Comparison of ENCODE assay signal across 8 cellular contexts in genomic region chr16:21513337-21513741, GRCh38.
DNase-seq lines count a peak whose midpoint lies in the region; ATAC-seq and TF ChIP-seq lines count a peak whose summit lies in the region.
"Not testable (repeated sequence)": the region's sequence is repeated elsewhere in the genome, so short reads cannot be mapped to it uniquely, and the experiment has no call there.

No MANE protein-coding gene starts in this region.

- peak overlapping the region; percentile 31 for H3K4me3 ChIP-seq in AG10803 (ENCODE audit: low read length)
- H3K4me3 ChIP-seq in GM23248, right atrium auricular region: not testable (repeated sequence)
- peak overlapping the region; percentile 7 for H3K4me3 ChIP-seq in OCI-LY7 (ENCODE audit: low read depth, low read length, poor library complexity, severe bottlenecking)

- peak; percentile 12 for DNase-seq in AG10803 (ENCODE audit: low read depth)
- DNase-seq in GM23248: peak; percentile 58
- DNase-seq in OCI-LY7 (ENCODE audit: low spot score); right atrium auricular region (ENCODE audit: low spot score): not testable (repeated sequence)
- DNase-seq in cerebellar nuclear complex (lab: John Stamatoyannopoulos, UW): peak; percentile 41 to 63
- peak; percentile 12 for DNase-seq in nephron progenitor cell

- H4K20me1 ChIP-seq in GM23248 (ENCODE audit: insufficient read depth): peaks cover 24% of the 10 kb centered on the region; the same call in 1 of the 2 replicates
- peaks cover 27% of the 10 kb centered on the region for H4K20me1 ChIP-seq in OCI-LY7 (ENCODE audit: insufficient read depth, low read length)

- H3K4me2 ChIP-seq in GM23248 (ENCODE audit: unreplicated experiment): peak overlapping the region; percentile 11
- peak overlapping the region; percentile 67 for H3K4me2 ChIP-seq in OCI-LY7 (ENCODE audit: low read length)

- not testable (repeated sequence) for H3K9me3 Mint-ChIP-seq in activated T-helper 17 cell treated with anti-CD3 and anti-CD28 coated beads, Interleukin-2, amount 50 U/mL, for 72 hours; nephron progenitor cell; stimulated activated memory B cell treated with anti-CD40 and anti-IgM and Interleukin-4, amounts not matched to agents 10 μg/mL and 1 μg/mL and 100 μg/mL, for 72 hours

- POLR2A ChIA-PET in OCI-LY7 (lab: Charles Lee): not testable (repeated sequence)

- in situ Hi-C loops in GM23248 (cut with MboI): not testable (repeated sequence)

- not testable (repeated sequence) for H3K9me3 ChIP-seq in GM23248 (ENCODE audit: low read depth); OCI-LY7 (ENCODE audit: low read length); right atrium auricular region

- not testable (repeated sequence) for ATAC-seq in activated T-helper 17 cell treated with anti-CD3 and anti-CD28 coated beads, Interleukin-2, amount 50 U/mL, for 72 hours (replicated peaks); stimulated activated memory B cell treated with anti-CD40 and anti-IgM and Interleukin-4, amounts not matched to agents 10 μg/mL and 1 μg/mL and 100 μg/mL, for 72 hours

- not testable (repeated sequence) for H3K27me3 Mint-ChIP-seq in activated T-helper 17 cell treated with anti-CD3 and anti-CD28 coated beads, Interleukin-2, amount 50 U/mL, for 72 hours; nephron progenitor cell (ENCODE audit: low read depth, poor library complexity); stimulated activated memory B cell treated with anti-CD40 and anti-IgM and Interleukin-4, amounts not matched to agents 10 μg/mL and 1 μg/mL and 100 μg/mL, for 72 hours

- peaks cover 57% of the 10 kb centered on the region for H3K4me1 ChIP-seq in GM23248 (ENCODE audit: insufficient read depth)
- H3K4me1 ChIP-seq in OCI-LY7 (ENCODE audit: insufficient read depth, low read length, poor library complexity, severe bottlenecking): peaks cover 84% of the 10 kb centered on the region
- peaks cover 0 to 77% of the 10 kb centered on the region in 2 donors for H3K4me1 ChIP-seq in right atrium auricular region

- H3K9ac ChIP-seq in GM23248: peak overlapping the region; percentile 12; the same call in 1 of the 2 replicates

- intact Hi-C loops in OCI-LY7 (cut with micrococcal nuclease; ENCODE audit: unreplicated experiment): not testable (repeated sequence)

- H2AFZ ChIP-seq in GM23248; OCI-LY7 (ENCODE audit: low read length): not testable (repeated sequence)

- H3K27ac ChIP-seq in GM23248: peak overlapping the region; percentile 16; the same call in 1 of the 2 replicates
- not testable (repeated sequence) for H3K27ac ChIP-seq in OCI-LY7 (ENCODE audit: low read depth, low read length, poor library complexity, severe bottlenecking)
- H3K27ac ChIP-seq in right atrium auricular region: peak overlapping the region; percentile 83 to 88

- peaks cover 96% of the 10 kb centered on the region for H3K36me3 Mint-ChIP-seq in activated T-helper 17 cell treated with anti-CD3 and anti-CD28 coated beads, Interleukin-2, amount 50 U/mL, for 72 hours (ENCODE audit: low read depth)
- H3K36me3 Mint-ChIP-seq in nephron progenitor cell (ENCODE audit: low read depth): not testable (repeated sequence)
- H3K36me3 Mint-ChIP-seq in stimulated activated memory B cell treated with anti-CD40 and anti-IgM and Interleukin-4, amounts not matched to agents 10 μg/mL and 1 μg/mL and 100 μg/mL, for 72 hours: peaks cover 57% of the 10 kb centered on the region

- peaks cover 18% of the 10 kb centered on the region for H3F3A ChIP-seq in GM23248 (ENCODE audit: insufficient read depth)

- 23% methylated on average over 9 of the region's 9 CpGs for WGBS in GM23248 (ENCODE audit: low coverage in 1 of 2, low lambda C conversion rate in 2 of 2, missing lambda C conversion rate in 2 of 2), 2 experiments

- H3K79me2 ChIP-seq in GM23248 (ENCODE audit: insufficient read depth): peaks cover 98% of the 10 kb centered on the region
- H3K79me2 ChIP-seq in OCI-LY7 (ENCODE audit: insufficient read depth, low read depth, low read length): peaks cover 91% of the 10 kb centered on the region

- not testable (repeated sequence) for H3K36me3 ChIP-seq in GM23248 (ENCODE audit: low read depth); right atrium auricular region
- peaks cover 78% of the 10 kb centered on the region for H3K36me3 ChIP-seq in OCI-LY7 (ENCODE audit: insufficient read depth, low read length)

- TF ChIP-seq CTCF in AG10803 (conservative IDR thresholded peaks at IDR 0.05; ENCODE audit: low read length); OCI-LY7 (conservative IDR thresholded peaks at IDR 0.05; ENCODE audit: low read length); right atrium auricular region (IDR thresholded peaks at IDR 0.05); nephron progenitor cell (IDR thresholded peaks at IDR 0.05): not testable (repeated sequence)

- H3K27me3 ChIP-seq in GM23248 (replicated peaks; ENCODE audit: insufficient read depth); right atrium auricular region: not testable (repeated sequence)

- peaks cover 55% of the 10 kb centered on the region for H3K4me1 Mint-ChIP-seq in activated T-helper 17 cell treated with anti-CD3 and anti-CD28 coated beads, Interleukin-2, amount 50 U/mL, for 72 hours
- peaks cover 90% of the 10 kb centered on the region for H3K4me1 Mint-ChIP-seq in nephron progenitor cell
- peaks cover 98% of the 10 kb centered on the region for H3K4me1 Mint-ChIP-seq in stimulated activated memory B cell treated with anti-CD40 and anti-IgM and Interleukin-4, amounts not matched to agents 10 μg/mL and 1 μg/mL and 100 μg/mL, for 72 hours

- H3K27ac Mint-ChIP-seq in activated T-helper 17 cell treated with anti-CD3 and anti-CD28 coated beads, Interleukin-2, amount 50 U/mL, for 72 hours: peak overlapping the region; percentile 80
- H3K27ac Mint-ChIP-seq in nephron progenitor cell: peak overlapping the region; percentile 48
- peak overlapping the region; percentile 93 for H3K27ac Mint-ChIP-seq in stimulated activated memory B cell treated with anti-CD40 and anti-IgM and Interleukin-4, amounts not matched to agents 10 μg/mL and 1 μg/mL and 100 μg/mL, for 72 hours

- CTCF ChIA-PET in OCI-LY7 (lab: Charles Lee; ENCODE audit: unreplicated experiment): not testable (repeated sequence)

- peak overlapping the region; percentile 97 for H3K4me3 Mint-ChIP-seq in activated T-helper 17 cell treated with anti-CD3 and anti-CD28 coated beads, Interleukin-2, amount 50 U/mL, for 72 hours
- H3K4me3 Mint-ChIP-seq in nephron progenitor cell: not testable (repeated sequence)
- H3K4me3 Mint-ChIP-seq in stimulated activated memory B cell treated with anti-CD40 and anti-IgM and Interleukin-4, amounts not matched to agents 10 μg/mL and 1 μg/mL and 100 μg/mL, for 72 hours: peak overlapping the region; percentile 77

- BruUV-seq in OCI-LY7 (replicated peaks; lab: Mats Ljungman, UMichigan): not testable (repeated sequence)

- H3K9me2 ChIP-seq in GM23248 (ENCODE audit: insufficient read depth); OCI-LY7 (ENCODE audit: insufficient read depth, low read length): not testable (repeated sequence)
